Comparison of ENCODE assay signal across 1 cellular context in the genomic region with DNA sequence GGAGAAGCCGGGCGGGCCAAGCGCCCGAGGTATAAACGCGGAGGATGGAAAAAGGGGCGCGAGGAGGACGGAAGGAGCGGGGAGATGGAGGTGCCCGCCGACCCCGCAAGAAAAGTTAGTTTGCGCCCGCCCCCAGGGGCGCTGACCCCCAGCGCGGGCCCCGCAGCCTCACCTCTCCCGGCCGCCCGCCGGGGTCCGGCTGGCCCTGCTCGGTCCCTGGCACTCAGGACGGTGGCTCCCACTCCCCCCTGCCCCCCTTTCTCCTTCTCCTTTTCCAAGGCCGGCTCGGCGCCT.
TF ChIP-seq lines count a peak whose summit lies in the region.

No MANE protein-coding gene starts in this region.

TF ChIP-seq in endothelial cell of umbilical vein, 7 proteins besides CTCF, POLR2A, EP300 and RAD21:
- TF ChIP-seq FOS (IDR thresholded peaks at IDR 0.05; ENCODE audit: borderline replicate concordance, insufficient read depth, low read length) (no peak), GATA2 (IDR thresholded peaks at IDR 0.05; ENCODE audit: insufficient read depth, insufficient read length, low read depth, low read length) (no peak), JUN (IDR thresholded peaks at IDR 0.05; ENCODE audit: borderline replicate concordance, insufficient read depth, insufficient read length, low read depth) (no peak), POLR2AphosphoS5 (IDR thresholded peaks at IDR 0.05; ENCODE audit: insufficient read depth, low read depth, low read length) (peak; percentile 28), EZH2 (IDR thresholded peaks at IDR 0.05; ENCODE audit: borderline replicate concordance, low read depth, low read length, severe bottlenecking) (no peak), MYC (IDR thresholded peaks at IDR 0.05; ENCODE audit: low read depth, low read length) (no peak)
- TF ChIP-seq, protein P1, sequence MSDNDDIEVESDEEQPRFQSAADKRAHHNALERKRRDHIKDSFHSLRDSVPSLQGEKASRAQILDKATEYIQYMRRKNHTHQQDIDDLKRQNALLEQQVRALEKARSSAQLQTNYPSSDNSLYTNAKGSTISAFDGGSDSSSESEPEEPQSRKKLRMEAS (IDR thresholded peaks at IDR 0.05; ENCODE audit: insufficient read depth, insufficient read length) = no peak
